ENCODE assay signal across 8 cellular contexts in genomic region chr17:42563543-42563942, GRCh38. TPM values are rescaled to one million over a fixed set of nuclear protein-coding genes. Genes with fewer than 3 reads are reported as not detected.
DNase-seq lines count a peak whose midpoint lies in the region; ATAC-seq and TF ChIP-seq lines count a peak whose summit lies in the region.

No MANE protein-coding gene starts in this region.

- H3K4me3 ChIP-seq in GM23338 (no peak overlapping the region; the same call in 1 of the 2 replicates), liver (ENCODE audit: low read depth in 1 of 3, low read length in 3 of 3) (peak overlapping the region; percentile 7 to 85 (median 80))

- no peaks in the 10 kb centered on the region for H3K9me3 ChIP-seq in liver (ENCODE audit: control insufficient read depth in 4 of 4, low read length in 3 of 4)

- H3K4me2 ChIP-seq in GM23338 = peak overlapping the region; percentile 81

- peaks cover 27% of the 10 kb centered on the region for H3K79me2 ChIP-seq in GM23338 (replicated peaks; ENCODE audit: insufficient read depth)

- H2AFZ ChIP-seq in GM23338 = no peak overlapping the region

- H3K27ac ChIP-seq in GM23338 (ENCODE audit: low read depth) = no peak overlapping the region
- H3K27ac ChIP-seq in liver (ENCODE audit: low read depth in 1 of 2, low read length in 2 of 2) = peak overlapping the region; percentile 49 to 85

- TF ChIP-seq CTCF in GM23338 (conservative IDR thresholded peaks at IDR 0.05; ENCODE audit: low read depth in 2 of 2) = no peak
- no peak for TF ChIP-seq CTCF in liver (IDR thresholded peaks at IDR 0.05; ENCODE audit: low read depth, low read length, missing input control)

- H3K4me1 Mint-ChIP-seq in GM23338 = peaks cover 24% of the 10 kb centered on the region
- peaks cover 33% of the 10 kb centered on the region for H3K4me1 Mint-ChIP-seq in activated T-helper 1 cell treated with anti-CD3 and anti-CD28 coated beads, Interleukin-12 subunit alpha, Interleukin-12 subunit beta, Interleukin-2, Interleukin-4 antibody, amounts not matched to agents 30 ng/mL and 10 ng/mL and 1 ng/mL, durations not matched to agents 14 hours and 24 hours and 36 hours (ENCODE audit: low read depth)

- H3K4me1 ChIP-seq in GM23338 (ENCODE audit: insufficient read depth) (peaks cover 19% of the 10 kb centered on the region), liver (ENCODE audit: control insufficient read depth in 4 of 4, insufficient read depth in 4 of 4, low read length in 3 of 4) (peaks cover 15 to 63% (median 51%) of the 10 kb centered on the region in 4 donors)

- no peaks in the 10 kb centered on the region for H4K20me1 ChIP-seq in GM23338 (replicated peaks; ENCODE audit: insufficient read depth)

- no peak for TF ChIP-seq RAD21 in liver (IDR thresholded peaks at IDR 0.05)

- peaks cover 2% of the 10 kb centered on the region; the same call in 1 of the 2 replicates for H3K36me3 ChIP-seq in GM23338 (ENCODE audit: insufficient read depth)
- peaks cover 0 to 9% (median 6%) of the 10 kb centered on the region in 4 donors for H3K36me3 ChIP-seq in liver (ENCODE audit: control insufficient read depth in 4 of 4, insufficient read depth in 3 of 4, low read depth in 1 of 4, low read length in 3 of 4)

- H3K36me3 Mint-ChIP-seq in GM23338 (ENCODE audit: low read depth) = peaks cover 34% of the 10 kb centered on the region
- peaks cover 15% of the 10 kb centered on the region for H3K36me3 Mint-ChIP-seq in activated T-helper 1 cell treated with anti-CD3 and anti-CD28 coated beads, Interleukin-12 subunit alpha, Interleukin-12 subunit beta, Interleukin-2, Interleukin-4 antibody, amounts not matched to agents 30 ng/mL and 10 ng/mL and 1 ng/mL, durations not matched to agents 14 hours and 24 hours and 36 hours (ENCODE audit: low read depth)

- no peaks in the 10 kb centered on the region for H3K9me3 Mint-ChIP-seq in GM23338
- no peaks in the 10 kb centered on the region for H3K9me3 Mint-ChIP-seq in activated T-helper 1 cell treated with anti-CD3 and anti-CD28 coated beads, Interleukin-12 subunit alpha, Interleukin-12 subunit beta, Interleukin-2, Interleukin-4 antibody, amounts not matched to agents 30 ng/mL and 10 ng/mL and 1 ng/mL, durations not matched to agents 14 hours and 24 hours and 36 hours

- peaks cover 27% of the 10 kb centered on the region for H3F3A ChIP-seq in GM23338 (replicated peaks; ENCODE audit: low read depth)

- peaks cover 15% of the 10 kb centered on the region for H3K27me3 Mint-ChIP-seq in GM23338 (ENCODE audit: insufficient read depth, low read depth, poor library complexity)
- no peaks in the 10 kb centered on the region for H3K27me3 Mint-ChIP-seq in activated T-helper 1 cell treated with anti-CD3 and anti-CD28 coated beads, Interleukin-12 subunit alpha, Interleukin-12 subunit beta, Interleukin-2, Interleukin-4 antibody, amounts not matched to agents 30 ng/mL and 10 ng/mL and 1 ng/mL, durations not matched to agents 14 hours and 24 hours and 36 hours (ENCODE audit: insufficient read depth)

- no peak overlapping the region for H3K27ac Mint-ChIP-seq in GM23338
- H3K27ac Mint-ChIP-seq in activated T-helper 1 cell treated with anti-CD3 and anti-CD28 coated beads, Interleukin-12 subunit alpha, Interleukin-12 subunit beta, Interleukin-2, Interleukin-4 antibody, amounts not matched to agents 30 ng/mL and 10 ng/mL and 1 ng/mL, durations not matched to agents 14 hours and 24 hours and 36 hours = no peak overlapping the region

- H3K4me3 Mint-ChIP-seq in GM23338 = peak overlapping the region; percentile 96
- peak overlapping the region; percentile 87 for H3K4me3 Mint-ChIP-seq in activated T-helper 1 cell treated with anti-CD3 and anti-CD28 coated beads, Interleukin-12 subunit alpha, Interleukin-12 subunit beta, Interleukin-2, Interleukin-4 antibody, amounts not matched to agents 30 ng/mL and 10 ng/mL and 1 ng/mL, durations not matched to agents 14 hours and 24 hours and 36 hours

- peak; percentile 34 for DNase-seq in A172 (ENCODE audit: low spot score)
- DNase-seq in GM23338 (ENCODE audit: low spot score) = no peak
- no peak for DNase-seq in activated T-helper 1 cell treated with anti-CD3 and anti-CD28 coated beads, Interleukin-12 subunit alpha, Interleukin-12 subunit beta, Interleukin-2, Interleukin-4 antibody, amounts not matched to agents 30 ng/mL and 10 ng/mL and 1 ng/mL, durations not matched to agents 14 hours and 24 hours and 36 hours (ENCODE audit: low spot score)
- DNase-seq in NCI-H1694 (lab: John Stamatoyannopoulos, UW) = no peak
- no peak for DNase-seq in SKM-1 (lab: John Stamatoyannopoulos, UW; ENCODE audit: unreplicated experiment)
- DNase-seq in DMS114 treated with DMSO at 0.1 percent for 48 hours (lab: John Stamatoyannopoulos, UW; ENCODE audit: unreplicated experiment) = no peak

- H3K27me3 ChIP-seq in GM23338 (ENCODE audit: insufficient read depth) (no peaks in the 10 kb centered on the region), liver (ENCODE audit: control insufficient read depth in 4 of 4, insufficient read depth in 4 of 4, low read length in 3 of 4) (no peaks in the 10 kb centered on the region)

- H3K9ac ChIP-seq in liver (ENCODE audit: low read depth in 1 of 2, low read length in 2 of 2) = no peak overlapping the region

- no peaks in the 10 kb centered on the region for H3K9me2 ChIP-seq in GM23338 (ENCODE audit: insufficient read depth)

- 13% methylated on average over 1 of the region's 1 CpG for WGBS in liver

- ATAC-seq in GM23338 (no peak), HG02642 (IDR thresholded peaks at IDR 0.05; ENCODE audit: poor library complexity, unreplicated experiment) (no peak)

- intact Hi-C loops in activated T-helper 1 cell treated with anti-CD3 and anti-CD28 coated beads, Interleukin-12 subunit alpha, Interleukin-12 subunit beta, Interleukin-2, Interleukin-4 antibody, amounts not matched to agents 30 ng/mL and 10 ng/mL and 1 ng/mL, durations not matched to agents 14 hours and 24 hours and 36 hours (cut with micrococcal nuclease) = loop anchor here (10.0 kb wide), 1 partner anchor 421 kb away; the partner anchor contains the start of genes PTGES3L and RUNDC1

TF ChIP-seq in GM23338, 12 proteins besides CTCF, POLR2A, EP300 and RAD21 (continues in another document):
- TF ChIP-seq JUNB (IDR thresholded peaks at IDR 0.05; ENCODE audit: unreplicated experiment) = no peak

RNA-seq across cellular contexts. Expression of gene COASY, which starts 1.6 kb away (rescaled TPM):
- 53.9 and 63.6 TPM in 2 replicates for total RNA-seq in A172 (2014; rRNA removed; shearing (Covaris generic))
- 60.1 and 62.0 TPM in 2 replicates for total RNA-seq in GM23338 (2014; rRNA removed; shearing (Covaris generic))
- polyA plus RNA-seq in GM23338 (2016; fragmentation: Nextera tagmentation; extraction: Ambion mirVana) (72.1 and 77.5 TPM in 2 replicates), liver (10 to 100 TPM; 70.0 to 78.1 TPM)
- total RNA-seq in activated T-helper 1 cell treated with anti-CD3 and anti-CD28 coated beads, Interleukin-12 subunit alpha, Interleukin-12 subunit beta, Interleukin-2, Interleukin-4 antibody, amounts not matched to agents 30 ng/mL and 10 ng/mL and 1 ng/mL, durations not matched to agents 14 hours and 24 hours and 36 hours = 93.1 and 95.4 TPM in 2 replicates
- 10 to 100 TPM; 18.2 to 33.4 TPM for total RNA-seq in liver

RNA-seq across cellular contexts. Expression of gene MLX, which starts 3.4 kb away (rescaled TPM):
- total RNA-seq in A172 (2014; rRNA removed; shearing (Covaris generic)) = 47.1 and 52.9 TPM in 2 replicates
- 23.3 and 34.1 TPM in 2 replicates for total RNA-seq in GM23338 (2014; rRNA removed; shearing (Covaris generic))
- polyA plus RNA-seq in GM23338 (2016; fragmentation: Nextera tagmentation; extraction: Ambion mirVana) (28.8 and 33.2 TPM in 2 replicates), liver (10 to 100 TPM; 29.2 to 35.1 TPM)
- total RNA-seq in activated T-helper 1 cell treated with anti-CD3 and anti-CD28 coated beads, Interleukin-12 subunit alpha, Interleukin-12 subunit beta, Interleukin-2, Interleukin-4 antibody, amounts not matched to agents 30 ng/mL and 10 ng/mL and 1 ng/mL, durations not matched to agents 14 hours and 24 hours and 36 hours = 74.1 and 75.4 TPM in 2 replicates
- 10 to 100 TPM; 19.4 to 40.0 TPM for total RNA-seq in liver

RNA-seq across cellular contexts. Expression of gene HSD17B1, which starts 10.8 kb away (rescaled TPM):
- total RNA-seq in A172 (2014; rRNA removed; shearing (Covaris generic)) = 1.3 and 1.6 TPM in 2 replicates
- 0.97 and 1.7 TPM in 2 replicates for total RNA-seq in GM23338 (2014; rRNA removed; shearing (Covaris generic))
- polyA plus RNA-seq in GM23338 (2016; fragmentation: Nextera tagmentation; extraction: Ambion mirVana) (1.7 and 1.8 TPM in 2 replicates), liver (1 to 10 TPM; 1.0 to 1.8 TPM)
- 0.49 and 0.78 TPM in 2 replicates for total RNA-seq in activated T-helper 1 cell treated with anti-CD3 and anti-CD28 coated beads, Interleukin-12 subunit alpha, Interleukin-12 subunit beta, Interleukin-2, Interleukin-4 antibody, amounts not matched to agents 30 ng/mL and 10 ng/mL and 1 ng/mL, durations not matched to agents 14 hours and 24 hours and 36 hours
- total RNA-seq in liver = 1 to 10 TPM in 1 of 2 donors, under 1 TPM in 1; 0.67 to 1.0 TPM

RNA-seq across cellular contexts. Expression of gene PSMC3IP, which starts 14.0 kb away (rescaled TPM):
- total RNA-seq in A172 (2014; rRNA removed; shearing (Covaris generic)) = 21.4 and 29.9 TPM in 2 replicates
- 14.7 and 18.5 TPM in 2 replicates for total RNA-seq in GM23338 (2014; rRNA removed; shearing (Covaris generic))
- polyA plus RNA-seq in GM23338 (2016; fragmentation: Nextera tagmentation; extraction: Ambion mirVana) (29.5 and 32.7 TPM in 2 replicates), liver (under 1 TPM; 0.58 to 0.88 TPM)
- total RNA-seq in activated T-helper 1 cell treated with anti-CD3 and anti-CD28 coated beads, Interleukin-12 subunit alpha, Interleukin-12 subunit beta, Interleukin-2, Interleukin-4 antibody, amounts not matched to agents 30 ng/mL and 10 ng/mL and 1 ng/mL, durations not matched to agents 14 hours and 24 hours and 36 hours = 27.6 and 31.5 TPM in 2 replicates
- 1 to 10 TPM; 1.3 to 3.0 TPM for total RNA-seq in liver

RNA-seq across cellular contexts. Expression of gene NAGLU, which starts 27.5 kb away (rescaled TPM):
- total RNA-seq in A172 (2014; rRNA removed; shearing (Covaris generic)) = 79.2 and 80.1 TPM in 2 replicates
- 21.9 and 31.2 TPM in 2 replicates for total RNA-seq in GM23338 (2014; rRNA removed; shearing (Covaris generic))
- polyA plus RNA-seq in GM23338 (2016; fragmentation: Nextera tagmentation; extraction: Ambion mirVana) (12.0 and 13.0 TPM in 2 replicates), liver (10 to 100 TPM; 15.5 to 41.2 TPM)
- 18.2 and 20.8 TPM in 2 replicates for total RNA-seq in activated T-helper 1 cell treated with anti-CD3 and anti-CD28 coated beads, Interleukin-12 subunit alpha, Interleukin-12 subunit beta, Interleukin-2, Interleukin-4 antibody, amounts not matched to agents 30 ng/mL and 10 ng/mL and 1 ng/mL, durations not matched to agents 14 hours and 24 hours and 36 hours
- total RNA-seq in liver = 10 to 100 TPM; 20.5 to 37.4 TPM
